Comparison of ENCODE assay signal across 8 cellular contexts in genomic region chr19:30719189-30719990, GRCh38.
A peak's percentile ranks its signal among the peaks of the same experiment; 100 is the strongest.
DNase-seq lines count a peak whose midpoint lies in the region; ATAC-seq and TF ChIP-seq lines count a peak whose summit lies in the region.

No MANE protein-coding gene starts in this region.

- H3K27me3 Mint-ChIP-seq in neural crest cell (ENCODE audit: low read depth): peaks cover 24% of the 10 kb centered on the region

- peak overlapping the region; percentile 63 for H3K4me3 ChIP-seq in AG09309 (ENCODE audit: control insufficient read depth, low read depth, low read length)

- ATAC-seq in GM21723 (IDR thresholded peaks at IDR 0.05; ENCODE audit: unreplicated experiment) (peak; percentile 48), HG02678 (IDR thresholded peaks at IDR 0.05; ENCODE audit: unreplicated experiment) (no peak)

- no peaks in the 10 kb centered on the region for H3K9me3 Mint-ChIP-seq in neural crest cell

- no peak for DNase-seq in AG09309 (ENCODE audit: low read depth)
- DNase-seq in activated CD4-positive, alpha-beta T cell treated with anti-CD3 and anti-CD28 coated beads, Interleukin-2, amount 50 U/mL, for 48 hours: peak; percentile 5 to 15
- peak; percentile 6 for DNase-seq in germinal center (ENCODE audit: low spot score)
- peak; percentile 22 for DNase-seq in neural crest cell (ENCODE audit: low read depth, low spot score)
- no peak for DNase-seq in HuH-7 (ENCODE audit: low spot score)
- no peak for DNase-seq in cortex of kidney (lab: John Stamatoyannopoulos, UW)

- H3K36me3 Mint-ChIP-seq in neural crest cell (ENCODE audit: low read depth): no peaks in the 10 kb centered on the region

- TF ChIP-seq CTCF in AG09309 (IDR thresholded peaks at IDR 0.05; ENCODE audit: control insufficient read depth, insufficient read depth, low read depth, low read length, missing control alignments) (no peak), neural crest cell (conservative IDR thresholded peaks at IDR 0.05) (no peak)

- H3K27ac Mint-ChIP-seq in neural crest cell (ENCODE audit: unreplicated experiment): no peak overlapping the region

- H3K4me3 Mint-ChIP-seq in neural crest cell: peak overlapping the region; percentile 71

- peaks cover 17% of the 10 kb centered on the region for H3K4me1 Mint-ChIP-seq in neural crest cell

Comparison
In these comparisons a context has a peak if more than half of its experiments do, and no peak if none do; other contexts are left out.
1. DNase-seq: peak in activated CD4-positive, alpha-beta T cell treated with anti-CD3 and anti-CD28 coated beads, Interleukin-2, amount 50 U/mL, for 48 hours (2 of 2), germinal center (single experiment) and neural crest cell (single experiment); none in AG09309 (single experiment), HuH-7 (single experiment) and cortex of kidney (single experiment).